In genomic region chr22:29581799-29582198, GRCh38 we compare ENCODE assay signal across 1 cellular context.
TF ChIP-seq lines count a peak whose summit lies in the region.

No MANE protein-coding gene starts in this region.

TF ChIP-seq in SK-N-SH treated with all-trans-retinoic acid at 6 μM for 48 hours, 23 proteins besides CTCF, POLR2A, EP300 and RAD21 (continued from another document):
- TF ChIP-seq TSHZ2 (CRISPR knock-in tag; IDR thresholded peaks at IDR 0.05) = no peak
- TF ChIP-seq BACH2 (CRISPR knock-in tag; IDR thresholded peaks at IDR 0.05; ENCODE audit: borderline replicate concordance) = no peak
- TF ChIP-seq ZC3H10 (CRISPR knock-in tag; IDR thresholded peaks at IDR 0.05) = no peak
- no peak for TF ChIP-seq ZNF565 (CRISPR knock-in tag; conservative IDR thresholded peaks at IDR 0.05; ENCODE audit: low read depth)
- no peak for TF ChIP-seq TCF4 (CRISPR knock-in tag; IDR thresholded peaks at IDR 0.05; ENCODE audit: borderline replicate concordance)
- no peak for TF ChIP-seq PPARA (CRISPR knock-in tag; IDR thresholded peaks at IDR 0.05; ENCODE audit: borderline replicate concordance)
- no peak for TF ChIP-seq CSDC2 (CRISPR knock-in tag; IDR thresholded peaks at IDR 0.05)
- TF ChIP-seq ZNF8 (CRISPR knock-in tag; IDR thresholded peaks at IDR 0.05) = no peak
- TF ChIP-seq GLIS3 (CRISPR knock-in tag; IDR thresholded peaks at IDR 0.05) = no peak
- TF ChIP-seq ZFP3 (CRISPR knock-in tag; IDR thresholded peaks at IDR 0.05) = no peak
